In genomic region chr1:27428316-27429028, GRCh38 we compare ENCODE assay signal across 1 cellular context.
TF ChIP-seq lines count a peak whose summit lies in the region.

No MANE protein-coding gene starts in this region.

TF ChIP-seq in WTC11, 78 proteins besides CTCF, POLR2A, EP300 and RAD21 (continued from another document):
- TF ChIP-seq ERG (CRISPR knock-in tag; IDR thresholded peaks at IDR 0.05): no peak
- TF ChIP-seq ZNF317 (CRISPR knock-in tag; IDR thresholded peaks at IDR 0.05; ENCODE audit: borderline replicate concordance, low read depth): no peak
- no peak for TF ChIP-seq NFATC4 (CRISPR knock-in tag; IDR thresholded peaks at IDR 0.05)
- TF ChIP-seq GABPB1 (CRISPR knock-in tag; IDR thresholded peaks at IDR 0.05): no peak
- no peak for TF ChIP-seq MAX (CRISPR knock-in tag; IDR thresholded peaks at IDR 0.05)
- no peak for TF ChIP-seq NFYB (CRISPR knock-in tag; conservative IDR thresholded peaks at IDR 0.05; ENCODE audit: low read depth)
